8 cellular contexts compared by ENCODE assay signal in genomic region chr4:1869530-1870327, GRCh38. TPM values are rescaled to one million over a fixed set of nuclear protein-coding genes. Genes with fewer than 3 reads are reported as not detected.
DNase-seq lines count a peak whose midpoint lies in the region; ATAC-seq and TF ChIP-seq lines count a peak whose summit lies in the region.

No MANE protein-coding gene starts in this region.

- no peaks in the 10 kb centered on the region for H3K9me3 Mint-ChIP-seq in stimulated activated naive B cell treated with anti-CD40 and anti-IgM and Interleukin-4, amounts not matched to agents 10 μg/mL and 1 μg/mL and 100 μg/mL, for 72 hours

- H3K27ac ChIP-seq in VCaP (peak overlapping the region; percentile 94), hepatocyte (peak overlapping the region; percentile 99)

- no peak for TF ChIP-seq CTCF in VCaP (conservative IDR thresholded peaks at IDR 0.05)
- no peak for TF ChIP-seq CTCF in hepatocyte (IDR thresholded peaks at IDR 0.05; ENCODE audit: poor library complexity)

- peak overlapping the region; percentile 78 for H2AFZ ChIP-seq in hepatocyte

- no peaks in the 10 kb centered on the region for H3K36me3 ChIP-seq in hepatocyte (replicated peaks; ENCODE audit: insufficient read depth, low read depth)

- H3K79me2 ChIP-seq in hepatocyte: peaks cover 29% of the 10 kb centered on the region

- H3K4me3 Mint-ChIP-seq in stimulated activated naive B cell treated with anti-CD40 and anti-IgM and Interleukin-4, amounts not matched to agents 10 μg/mL and 1 μg/mL and 100 μg/mL, for 72 hours: peak overlapping the region; percentile 86 to 91

- no peaks in the 10 kb centered on the region for H3K9me3 ChIP-seq in hepatocyte (ENCODE audit: low read depth)

- 44% methylated on average over 19 of the region's 19 CpGs for WGBS in hepatocyte (ENCODE audit: low lambda C conversion rate, missing lambda C conversion rate)

- peaks cover 18 to 33% of the 10 kb centered on the region in 2 donors for H3K4me1 Mint-ChIP-seq in stimulated activated naive B cell treated with anti-CD40 and anti-IgM and Interleukin-4, amounts not matched to agents 10 μg/mL and 1 μg/mL and 100 μg/mL, for 72 hours

- H3K4me1 ChIP-seq in hepatocyte (ENCODE audit: insufficient read depth): peaks cover 35% of the 10 kb centered on the region

- peak overlapping the region; percentile 57 for H3K4me3 ChIP-seq in hepatocyte

- no peaks in the 10 kb centered on the region for H3K27me3 ChIP-seq in hepatocyte

- ATAC-seq in GM18502 (IDR thresholded peaks at IDR 0.05; ENCODE audit: poor library complexity, unreplicated experiment): peak; percentile 7
- peak; percentile 3 for ATAC-seq in HG02571 (IDR thresholded peaks at IDR 0.05; ENCODE audit: unreplicated experiment)
- peak; percentile 15 to 16 for ATAC-seq in stimulated activated naive B cell treated with anti-CD40 and anti-IgM and Interleukin-4, amounts not matched to agents 10 μg/mL and 1 μg/mL and 100 μg/mL, for 72 hours (replicated peaks)

- H3K27ac Mint-ChIP-seq in stimulated activated naive B cell treated with anti-CD40 and anti-IgM and Interleukin-4, amounts not matched to agents 10 μg/mL and 1 μg/mL and 100 μg/mL, for 72 hours: peak overlapping the region; percentile 89

- no peaks in the 10 kb centered on the region for H3K27me3 Mint-ChIP-seq in stimulated activated naive B cell treated with anti-CD40 and anti-IgM and Interleukin-4, amounts not matched to agents 10 μg/mL and 1 μg/mL and 100 μg/mL, for 72 hours

- H3K36me3 Mint-ChIP-seq in stimulated activated naive B cell treated with anti-CD40 and anti-IgM and Interleukin-4, amounts not matched to agents 10 μg/mL and 1 μg/mL and 100 μg/mL, for 72 hours: peaks cover 5 to 7% of the 10 kb centered on the region in 2 donors

- H4K20me1 ChIP-seq in hepatocyte (ENCODE audit: insufficient read depth, poor library complexity, severe bottlenecking): peaks cover 7% of the 10 kb centered on the region

- no peaks in the 10 kb centered on the region for H3K9me2 ChIP-seq in hepatocyte (replicated peaks; ENCODE audit: insufficient read depth)

- peak overlapping the region; percentile 92 for H3K4me2 ChIP-seq in hepatocyte

- no peak for DNase-seq in hepatocyte (ENCODE audit: low spot score)
- no peak for DNase-seq in stimulated activated naive B cell treated with anti-CD40 and anti-IgM and Interleukin-4, amounts not matched to agents 10 μg/mL and 1 μg/mL and 100 μg/mL, for 72 hours
- DNase-seq in NCI-H2107 (lab: John Stamatoyannopoulos, UW): no peak
- no peak for DNase-seq in NCI-H1694 treated with DMSO at 0.1 percent for 48 hours (lab: John Stamatoyannopoulos, UW)
- no peak for DNase-seq in kidney tubule cell (ENCODE audit: low spot score)

RNA-seq across cellular contexts. Expression of gene NSD2, which starts 1.5 kb away (rescaled TPM):
- 26.9 and 30.8 TPM in 2 replicates for total RNA-seq in hepatocyte
- 22.0 and 25.7 TPM in 2 replicates for polyA plus RNA-seq in hepatocyte

RNA-seq across cellular contexts. Expression of gene LETM1, which starts 13.8 kb away (rescaled TPM):
- total RNA-seq in hepatocyte: 39.1 and 46.0 TPM in 2 replicates
- polyA plus RNA-seq in hepatocyte: 24.4 and 29.4 TPM in 2 replicates
